Comparison of ENCODE assay signal across 7 cellular contexts in genomic region chr3:147361671-147362420, GRCh38. TPM values are rescaled to one million over a fixed set of nuclear protein-coding genes. Genes with fewer than 3 reads are reported as not detected.
DNase-seq lines count a peak whose midpoint lies in the region; ATAC-seq and TF ChIP-seq lines count a peak whose summit lies in the region.

No MANE protein-coding gene starts in this region.

- H3K9ac ChIP-seq in HUES6 (ENCODE audit: low read length) = no peak overlapping the region
- no peak overlapping the region for H3K9ac ChIP-seq in SK-N-MC (ENCODE audit: insufficient read length)

- 0 out of 2 replicates have a peak overlapping the region, but pooled peaks have one; percentile 25 for H3K4me3 ChIP-seq in HUES6 (ENCODE audit: low read depth, low read length)
- H3K4me3 ChIP-seq in SK-N-MC = peak overlapping the region; percentile 43

- peaks cover 99% of the 10 kb centered on the region for H3K27me3 ChIP-seq in HUES6 (ENCODE audit: control insufficient read depth, insufficient read depth, low read length)

- peak; percentile 97 for TF ChIP-seq CTCF in glutamatergic neuron (IDR thresholded peaks at IDR 0.05; ENCODE audit: partially characterized antibody, unreplicated experiment)

- peak; percentile 56 for DNase-seq in EL
- peak; percentile 45 for DNase-seq in SK-N-MC (ENCODE audit: low read depth, low spot score)
- peak; percentile 86 for DNase-seq in glutamatergic neuron
- DNase-seq in stimulated activated naive CD8-positive, alpha-beta T cell treated with anti-CD3 and anti-CD28 coated beads, Interleukin-15, amount 100 ng/mL, for 72 hours = peak; percentile 33 to 43
- no peak for DNase-seq in NCI-H2196 (lab: John Stamatoyannopoulos, UW; ENCODE audit: unreplicated experiment)

- H3K36me3 Mint-ChIP-seq in glutamatergic neuron (ENCODE audit: unreplicated experiment) = no peaks in the 10 kb centered on the region

- peak; percentile 75 for ATAC-seq in GM19468 (IDR thresholded peaks at IDR 0.05; ENCODE audit: extremely low read depth, unreplicated experiment)
- peak; percentile 52 for ATAC-seq in stimulated activated naive CD8-positive, alpha-beta T cell treated with anti-CD3 and anti-CD28 coated beads, Interleukin-15, amount 100 ng/mL, for 72 hours

- H3K4me1 Mint-ChIP-seq in glutamatergic neuron (ENCODE audit: low read depth, unreplicated experiment) = peaks cover 9% of the 10 kb centered on the region
- H3K4me1 Mint-ChIP-seq in stimulated activated naive CD8-positive, alpha-beta T cell treated with anti-CD3 and anti-CD28 coated beads, Interleukin-15, amount 100 ng/mL, for 72 hours = peaks cover 6% of the 10 kb centered on the region

- no peak overlapping the region for H3K27ac Mint-ChIP-seq in glutamatergic neuron (ENCODE audit: unreplicated experiment)
- H3K27ac Mint-ChIP-seq in stimulated activated naive CD8-positive, alpha-beta T cell treated with anti-CD3 and anti-CD28 coated beads, Interleukin-15, amount 100 ng/mL, for 72 hours = no peak overlapping the region

- peaks cover 35% of the 10 kb centered on the region for H3K4me1 ChIP-seq in HUES6 (ENCODE audit: control insufficient read depth, insufficient read depth, low read length)

- H3K27me3 Mint-ChIP-seq in glutamatergic neuron (ENCODE audit: unreplicated experiment) = peaks cover 39% of the 10 kb centered on the region
- peaks cover 70% of the 10 kb centered on the region for H3K27me3 Mint-ChIP-seq in stimulated activated naive CD8-positive, alpha-beta T cell treated with anti-CD3 and anti-CD28 coated beads, Interleukin-15, amount 100 ng/mL, for 72 hours

- no peak overlapping the region for H3K4me3 Mint-ChIP-seq in glutamatergic neuron (ENCODE audit: unreplicated experiment)
- no peak overlapping the region for H3K4me3 Mint-ChIP-seq in stimulated activated naive CD8-positive, alpha-beta T cell treated with anti-CD3 and anti-CD28 coated beads, Interleukin-15, amount 100 ng/mL, for 72 hours

- H3K36me3 ChIP-seq in HUES6 (ENCODE audit: control insufficient read depth, insufficient read depth, low read length) (no peaks in the 10 kb centered on the region), SK-N-MC (ENCODE audit: insufficient read depth, low read length) (no peaks in the 10 kb centered on the region)

- H3K27ac ChIP-seq in HUES6 (ENCODE audit: low read depth, low read length) (no peak overlapping the region), SK-N-MC (no peak overlapping the region)

- H3K9me3 Mint-ChIP-seq in glutamatergic neuron (ENCODE audit: unreplicated experiment) = peaks cover 7% of the 10 kb centered on the region
- peaks cover 10 to 19% of the 10 kb centered on the region in 2 donors for H3K9me3 Mint-ChIP-seq in stimulated activated naive CD8-positive, alpha-beta T cell treated with anti-CD3 and anti-CD28 coated beads, Interleukin-15, amount 100 ng/mL, for 72 hours

- H3K9me3 ChIP-seq in HUES6 (ENCODE audit: control insufficient read depth, insufficient read depth, low read depth, low read length) (no peaks in the 10 kb centered on the region), SK-N-MC (ENCODE audit: low read depth, low read length) (no peaks in the 10 kb centered on the region)

RNA-seq across cellular contexts. Expression of gene ZIC4, which starts 44.5 kb away (rescaled TPM):
- total RNA-seq in glutamatergic neuron (ENCODE audit: unreplicated experiment) = not detected

RNA-seq across cellular contexts. Expression of gene ZIC1, which starts 47.3 kb away (rescaled TPM):
- not detected for total RNA-seq in glutamatergic neuron (ENCODE audit: unreplicated experiment)
